16 cellular contexts compared by ENCODE assay signal in genomic region chr22:49310354-49310753, GRCh38.
"Had no signal": no experiment of that assay in that cellular context is flagged by ENCODE, and none has a peak within 500 bp of the region (broad histone marks: within the 10 kb centered on the region; RNA-seq: fewer than 3 reads in every experiment).

No MANE protein-coding gene starts in this region.

- H3K4me3 Mint-ChIP-seq: activated CD4-positive, alpha-beta memory T cell treated with anti-CD3 and anti-CD28 coated beads, Interleukin-2, amount 10 ng/mL, durations not matched to agents 7 days and 5 days; activated T-helper 1 cell treated with anti-CD3 and anti-CD28 coated beads, Interleukin-12 subunit alpha, Interleukin-12 subunit beta, Interleukin-2, Interleukin-4 antibody, amounts not matched to agents 30 ng/mL and 10 ng/mL and 1 ng/mL, durations not matched to agents 14 hours and 24 hours and 36 hours; type B pancreatic cell had no signal

- H3K27me3 ChIP-seq: ascending aorta, ovary had no signal

- DNase-seq: activated CD4-positive, alpha-beta memory T cell treated with anti-CD3 and anti-CD28 coated beads, Interleukin-2, amount 10 ng/mL, durations not matched to agents 7 days and 5 days; activated CD4-positive, alpha-beta T cell treated with anti-CD3 and anti-CD28 coated beads for 4 hours; activated naive CD4-positive, alpha-beta T cell treated with Interleukin-2 at 50 U/mL for 16 hours; hippocampal formation; ovary; stimulated activated CD4-positive, alpha-beta T cell treated with anti-CD3 and anti-CD28 coated beads, Interleukin-4, amount 100 ng/mL, for 24 hours; stimulated activated naive CD4-positive, alpha-beta T cell treated with Interleukin-2 at 50 U/mL for 16 hours; WERI-Rb-1 had no signal

- H3K9me3 Mint-ChIP-seq: activated CD4-positive, alpha-beta memory T cell treated with anti-CD3 and anti-CD28 coated beads, Interleukin-2, amount 10 ng/mL, durations not matched to agents 7 days and 5 days; activated T-helper 1 cell treated with anti-CD3 and anti-CD28 coated beads, Interleukin-12 subunit alpha, Interleukin-12 subunit beta, Interleukin-2, Interleukin-4 antibody, amounts not matched to agents 30 ng/mL and 10 ng/mL and 1 ng/mL, durations not matched to agents 14 hours and 24 hours and 36 hours; type B pancreatic cell had no signal

- H3K27ac ChIP-seq: ascending aorta, breast epithelium, dorsolateral prefrontal cortex, ovary, skin epidermis, WERI-Rb-1 had no signal

- ATAC-seq: esophagus mucosa, SK-N-SH treated with all-trans-retinoic acid at 6 μM for 48 hours had no signal

- H3K9me3 ChIP-seq: ascending aorta, breast epithelium, ovary had no signal

- H3K4me1 Mint-ChIP-seq: activated CD4-positive, alpha-beta memory T cell treated with anti-CD3 and anti-CD28 coated beads, Interleukin-2, amount 10 ng/mL, durations not matched to agents 7 days and 5 days had no signal

- H3K36me3 Mint-ChIP-seq: type B pancreatic cell had no signal

- H3K27ac Mint-ChIP-seq: activated CD4-positive, alpha-beta memory T cell treated with anti-CD3 and anti-CD28 coated beads, Interleukin-2, amount 10 ng/mL, durations not matched to agents 7 days and 5 days; activated T-helper 1 cell treated with anti-CD3 and anti-CD28 coated beads, Interleukin-12 subunit alpha, Interleukin-12 subunit beta, Interleukin-2, Interleukin-4 antibody, amounts not matched to agents 30 ng/mL and 10 ng/mL and 1 ng/mL, durations not matched to agents 14 hours and 24 hours and 36 hours; type B pancreatic cell had no signal

- H3K4me1 ChIP-seq: ascending aorta, breast epithelium had no signal
